In genomic region chr10:118568327-118568848, GRCh38 we compare ENCODE assay signal across 8 cellular contexts. TPM values are rescaled to one million over a fixed set of nuclear protein-coding genes. Genes with fewer than 3 reads are reported as not detected.
A peak's percentile ranks its signal among the peaks of the same experiment; 100 is the strongest.
DNase-seq lines count a peak whose midpoint lies in the region; FAIRE-seq and TF ChIP-seq lines count a peak whose summit lies in the region.

No MANE protein-coding gene starts in this region.

- no peaks in the 10 kb centered on the region for H3K36me3 ChIP-seq in suprapubic skin

- FAIRE-seq in GM18507 (lab: Jason Lieb, UNC) = peak; percentile 79
- FAIRE-seq in endometrium (lab: Jason Lieb, UNC) = peak; percentile 77

- peaks cover 18% of the 10 kb centered on the region for H3K4me1 ChIP-seq in suprapubic skin

- H3K9me3 ChIP-seq in suprapubic skin = no peaks in the 10 kb centered on the region

- H3K4me3 ChIP-seq in suprapubic skin = no peak overlapping the region

- H3K27me3 ChIP-seq in suprapubic skin = no peaks in the 10 kb centered on the region

- no peak overlapping the region for H3K27ac ChIP-seq in suprapubic skin

- TF ChIP-seq CTCF in AG09319 (IDR thresholded peaks at IDR 0.05; ENCODE audit: low read depth, low read length) (peak; percentile 68), suprapubic skin (IDR thresholded peaks at IDR 0.05) (peak; percentile 64 to 92)

- TF ChIP-seq POLR2A in suprapubic skin (IDR thresholded peaks at IDR 0.05) = no peak

- DNase-seq in AG09319 (ENCODE audit: extremely low read depth, low read depth) = peak; percentile 34
- peak; percentile 29 for DNase-seq in GM18507 (ENCODE audit: extremely low spot score, insufficient read length, low read depth)
- DNase-seq in NCI-H1930 (lab: John Stamatoyannopoulos, UW) = peak; percentile 4 to 14
- peak; percentile 17 to 58 for DNase-seq in activated CD4-positive, alpha-beta T cell treated with anti-CD3 and anti-CD28 coated beads, Interleukin-2, amount 50 U/mL, for 24 hours (ENCODE audit: low read depth in 1 of 2, low spot score in 1 of 2)
- DNase-seq in middle frontal gyrus (ENCODE audit: extremely low spot score, low spot score) = peak; percentile 62
- DNase-seq in suprapubic skin (ENCODE audit: low spot score in 2 of 2) = no peak
- no peak for DNase-seq in amniotic stem cell (lab: John Stamatoyannopoulos, UW)

- WGBS in suprapubic skin = 24% methylated on average over 10 of the region's 10 CpGs

- no peak for TF ChIP-seq EP300 in suprapubic skin (IDR thresholded peaks at IDR 0.05)

RNA-seq across cellular contexts. Expression of gene PRLHR, which starts 27.1 kb away (rescaled TPM):
- total RNA-seq in suprapubic skin = not detected

Comparison
In these comparisons a context has a peak if more than half of its experiments do, and no peak if none do; other contexts are left out.
1. DNase-seq: peak in AG09319 (single experiment), GM18507 (single experiment), NCI-H1930 (2 of 2), activated CD4-positive, alpha-beta T cell treated with anti-CD3 and anti-CD28 coated beads, Interleukin-2, amount 50 U/mL, for 24 hours (2 of 2) and middle frontal gyrus (single experiment); none in suprapubic skin (0 of 2) and amniotic stem cell (single experiment).